Comparison of ENCODE assay signal across 14 cellular contexts in genomic region chr7:15461576-15461975, GRCh38.
DNase-seq lines count a peak whose midpoint lies in the region; ATAC-seq and TF ChIP-seq lines count a peak whose summit lies in the region.
"Had no signal": no experiment of that assay in that cellular context is flagged by ENCODE, and none has a peak within 500 bp of the region (broad histone marks: within the 10 kb centered on the region; RNA-seq: fewer than 3 reads in every experiment).

No MANE protein-coding gene starts in this region.

- DNase-seq in AG08396 (ENCODE audit: low spot score) = peak; percentile 34
- DNase-seq in HS-5 (ENCODE audit: low read depth) = peak; percentile 89
- peak; percentile 98 for DNase-seq in choroid plexus epithelial cell (ENCODE audit: low read depth)
- DNase-seq in myocyte (ENCODE audit: low read depth) = peak; percentile 91
- no peak for DNase-seq in stimulated activated CD8-positive, alpha-beta memory T cell treated with anti-CD3 and anti-CD28 coated beads, Interleukin-4, amount 100 ng/mL, for 48 hours
- no peak for DNase-seq in NCI-H2081 (lab: John Stamatoyannopoulos, UW)
- DNase-seq: activated CD4-positive, alpha-beta T cell treated with anti-CD3 and anti-CD28 coated beads for 36 hours; Caco-2; MV-4-11; NCI-H82; sigmoid colon had no signal

- no peak for ATAC-seq in GM19035 (IDR thresholded peaks at IDR 0.05; ENCODE audit: unreplicated experiment)
- no peak for ATAC-seq in HG03342 (IDR thresholded peaks at IDR 0.05; ENCODE audit: unreplicated experiment)
- ATAC-seq: activated CD4-positive, alpha-beta T cell treated with anti-CD3 and anti-CD28 coated beads for 36 hours had no signal

- H3K4me3 ChIP-seq in choroid plexus epithelial cell (ENCODE audit: low read depth, low read length) = no peak overlapping the region
- H3K4me3 ChIP-seq: sigmoid colon, SK-N-MC had no signal

- TF ChIP-seq CTCF in choroid plexus epithelial cell (conservative IDR thresholded peaks at IDR 0.05; ENCODE audit: low read depth, low read length) = no peak

Comparison
In these comparisons a context has a peak if more than half of its experiments do, and no peak if none do; other contexts are left out.
1. DNase-seq: peak in AG08396 (single experiment), HS-5 (single experiment), choroid plexus epithelial cell (single experiment) and myocyte (single experiment); none in stimulated activated CD8-positive, alpha-beta memory T cell treated with anti-CD3 and anti-CD28 coated beads, Interleukin-4, amount 100 ng/mL, for 48 hours (single experiment) and NCI-H2081 (0 of 2).